ENCODE assay signal across 26 cellular contexts in genomic region chrX:110472265-110472664, GRCh38.
"Had no signal": no experiment of that assay in that cellular context is flagged by ENCODE, and none has a peak within 500 bp of the region (broad histone marks: within the 10 kb centered on the region; RNA-seq: fewer than 3 reads in every experiment).

No MANE protein-coding gene starts in this region.

- ATAC-seq: foreskin keratinocyte, gastroesophageal sphincter, heart left ventricle, left colon, left lung, left ventricle myocardium superior, lower lobe of right lung, mucosa of descending colon had no signal

- H2AFZ ChIP-seq: hepatocyte had no signal

- H3K36me3 Mint-ChIP-seq: immature natural killer cell, mesothelial cell of epicardium, naive B cell had no signal

- H3K4me1 Mint-ChIP-seq: immature natural killer cell, mesothelial cell of epicardium, naive B cell had no signal

- H3K27me3 ChIP-seq: esophagus muscularis mucosa, foreskin keratinocyte, gastroesophageal sphincter, hepatocyte, left lung had no signal

- H3K36me3 ChIP-seq: esophagus muscularis mucosa, gastroesophageal sphincter, heart left ventricle, left lung, lower lobe of right lung had no signal

- H3K4me1 ChIP-seq: esophagus muscularis mucosa, foreskin keratinocyte, gastroesophageal sphincter, heart left ventricle, left lung, lower lobe of right lung had no signal

- H3K4me2 ChIP-seq: hepatocyte had no signal

- H3K9me3 Mint-ChIP-seq: immature natural killer cell had no signal

- H3K4me3 ChIP-seq: coronary artery, dorsolateral prefrontal cortex, esophagus muscularis mucosa, gastroesophageal sphincter, heart left ventricle, hepatocyte, left lung, lower lobe of right lung, mucosa of descending colon had no signal

- H3K4me3 Mint-ChIP-seq: immature natural killer cell, mesothelial cell of epicardium, naive B cell had no signal

- DNase-seq: dermis blood vessel endothelial cell; dorsolateral prefrontal cortex; effector CD4-positive, alpha-beta T cell; effector memory CD4-positive, alpha-beta T cell; foreskin keratinocyte; heart left ventricle; hypothalamus; immature natural killer cell; islet precursor cell; kidney; kidney glomerular epithelial cell; left colon; left lung; left ventricle myocardium superior; lower lobe of right lung; mesenchymal stem cell; mucosa of descending colon; naive B cell had no signal

- FAIRE-seq: colon, endothelial cell of umbilical vein, frontal cortex, kidney had no signal

- H3K79me2 ChIP-seq: hepatocyte had no signal

- H3K27ac Mint-ChIP-seq: immature natural killer cell, mesothelial cell of epicardium had no signal

- H3K9me3 ChIP-seq: esophagus muscularis mucosa, gastroesophageal sphincter, heart left ventricle, left lung, lower lobe of right lung, mucosa of descending colon had no signal

- H3K27ac ChIP-seq: coronary artery, dorsolateral prefrontal cortex, esophagus muscularis mucosa, foreskin keratinocyte, gastroesophageal sphincter, heart left ventricle, hepatocyte, left lung, lower lobe of right lung had no signal
